In genomic region chr1:116393792-116394191, GRCh38 we compare ENCODE assay signal across 1 cellular context.
TF ChIP-seq lines count a peak whose summit lies in the region.

No MANE protein-coding gene starts in this region.

TF ChIP-seq in HepG2, 621 proteins besides CTCF, POLR2A, EP300 and RAD21 (continued from another document):
- TF ChIP-seq FOXP4 (CRISPR knock-in tag; IDR thresholded peaks at IDR 0.05) (0 out of 2 replicates have a peak, but pooled peaks have one; percentile 30), EZH2 (conservative IDR thresholded peaks at IDR 0.05; ENCODE audit: low read depth, low read length) (no peak), SOX13 (IDR thresholded peaks at IDR 0.05) (no peak), SOX13 (CRISPR knock-in tag; conservative IDR thresholded peaks at IDR 0.05 in 1 of 2, IDR thresholded peaks at IDR 0.05 in 1 of 2) (peak in 1 of 2 experiments; percentile 76; a peak in 2 of 4 replicates), ASH2L (IDR thresholded peaks at IDR 0.05; ENCODE audit: insufficient read length, low read depth, low read length) (peak; percentile 32), ZNF503 (CRISPR knock-in tag; IDR thresholded peaks at IDR 0.05) (no peak), GATAD2A (CRISPR knock-in tag; IDR thresholded peaks at IDR 0.05) (peak; percentile 33; the same call in 1 of the 2 replicates), ZNF362 (CRISPR knock-in tag; IDR thresholded peaks at IDR 0.05; ENCODE audit: borderline replicate concordance) (peak; percentile 57; the same call in 1 of the 2 replicates), RXRB (CRISPR knock-in tag; IDR thresholded peaks at IDR 0.05; ENCODE audit: borderline replicate concordance) (0 out of 2 replicates have a peak, but pooled peaks have one; percentile 23), FOSL2 (CRISPR knock-in tag; IDR thresholded peaks at IDR 0.05) (no peak), SIX4 (CRISPR knock-in tag; IDR thresholded peaks at IDR 0.05) (no peak), HNF4A (CRISPR knock-in tag; IDR thresholded peaks at IDR 0.05) (peak; percentile 72), TCF7L2 (IDR thresholded peaks at IDR 0.05; ENCODE audit: low read depth, low read length) (no peak), HNF4G (IDR thresholded peaks at IDR 0.05; ENCODE audit: borderline replicate concordance, low read depth, low read length) (peak; percentile 47; the same call in 1 of the 2 replicates), HNF4G (CRISPR knock-in tag; IDR thresholded peaks at IDR 0.05; ENCODE audit: borderline replicate concordance, low read depth) (no peak), ZNF841 (CRISPR knock-in tag; IDR thresholded peaks at IDR 0.05; ENCODE audit: borderline replicate concordance) (no peak), SOX5 (CRISPR knock-in tag; IDR thresholded peaks at IDR 0.05; ENCODE audit: borderline replicate concordance) (peak; percentile 55; the same call in 1 of the 2 replicates), PCBP2 (optimal IDR thresholded peaks at IDR 0.05; ENCODE audit: low read depth, low read length, poor library complexity, severe bottlenecking) (no peak), ARID5B (CRISPR knock-in tag; IDR thresholded peaks at IDR 0.05) (0 out of 2 replicates have a peak, but pooled peaks have one; percentile 32)
- TF ChIP-seq, protein P1, sequence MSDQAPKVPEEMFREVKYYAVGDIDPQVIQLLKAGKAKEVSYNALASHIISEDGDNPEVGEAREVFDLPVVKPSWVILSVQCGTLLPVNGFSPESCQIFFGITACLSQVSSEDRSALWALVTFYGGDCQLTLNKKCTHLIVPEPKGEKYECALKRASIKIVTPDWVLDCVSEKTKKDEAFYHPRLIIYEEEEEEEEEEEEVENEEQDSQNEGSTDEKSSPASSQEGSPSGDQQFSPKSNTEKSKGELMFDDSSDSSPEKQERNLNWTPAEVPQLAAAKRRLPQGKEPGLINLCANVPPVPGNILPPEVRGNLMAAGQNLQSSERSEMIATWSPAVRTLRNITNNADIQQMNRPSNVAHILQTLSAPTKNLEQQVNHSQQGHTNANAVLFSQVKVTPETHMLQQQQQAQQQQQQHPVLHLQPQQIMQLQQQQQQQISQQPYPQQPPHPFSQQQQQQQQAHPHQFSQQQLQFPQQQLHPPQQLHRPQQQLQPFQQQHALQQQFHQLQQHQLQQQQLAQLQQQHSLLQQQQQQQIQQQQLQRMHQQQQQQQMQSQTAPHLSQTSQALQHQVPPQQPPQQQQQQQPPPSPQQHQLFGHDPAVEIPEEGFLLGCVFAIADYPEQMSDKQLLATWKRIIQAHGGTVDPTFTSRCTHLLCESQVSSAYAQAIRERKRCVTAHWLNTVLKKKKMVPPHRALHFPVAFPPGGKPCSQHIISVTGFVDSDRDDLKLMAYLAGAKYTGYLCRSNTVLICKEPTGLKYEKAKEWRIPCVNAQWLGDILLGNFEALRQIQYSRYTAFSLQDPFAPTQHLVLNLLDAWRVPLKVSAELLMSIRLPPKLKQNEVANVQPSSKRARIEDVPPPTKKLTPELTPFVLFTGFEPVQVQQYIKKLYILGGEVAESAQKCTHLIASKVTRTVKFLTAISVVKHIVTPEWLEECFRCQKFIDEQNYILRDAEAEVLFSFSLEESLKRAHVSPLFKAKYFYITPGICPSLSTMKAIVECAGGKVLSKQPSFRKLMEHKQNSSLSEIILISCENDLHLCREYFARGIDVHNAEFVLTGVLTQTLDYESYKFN (CRISPR knock-in tag; conservative IDR thresholded peaks at IDR 0.05) = peak; percentile 54
